In the genomic region with DNA sequence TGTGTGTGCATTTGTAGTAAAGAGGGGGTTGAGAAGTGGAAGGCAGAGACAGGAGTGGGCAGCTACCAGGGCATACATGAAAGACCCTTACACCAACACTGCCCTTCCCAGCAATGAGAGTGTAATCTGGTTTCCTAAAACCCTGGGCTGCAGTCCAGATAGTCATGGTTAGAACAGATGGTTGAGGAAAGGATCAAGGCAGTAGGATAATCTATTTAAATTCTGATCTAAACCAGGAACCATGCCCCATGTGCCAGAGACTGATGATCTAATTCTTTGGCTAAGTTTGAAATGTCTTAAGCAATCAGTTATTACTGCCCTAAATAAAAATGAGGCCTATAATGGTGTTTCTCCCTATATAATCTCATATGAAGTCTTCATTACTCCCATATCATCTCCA, we compare ENCODE assay signal across 1 cellular context.
TF ChIP-seq lines count a peak whose summit lies in the region.

No MANE protein-coding gene starts in this region.

TF ChIP-seq in SK-N-SH, 30 proteins besides CTCF, POLR2A, EP300 and RAD21 (continued from another document):
- TF ChIP-seq MAX (IDR thresholded peaks at IDR 0.05; ENCODE audit: low read depth) (no peak), NFIC (IDR thresholded peaks at IDR 0.05; ENCODE audit: borderline replicate concordance) (peak; percentile 75), TEAD4 (IDR thresholded peaks at IDR 0.05; ENCODE audit: borderline replicate concordance, insufficient read depth) (no peak), FOXM1 (IDR thresholded peaks at IDR 0.05; ENCODE audit: low read depth) (no peak), POLR2AphosphoS5 (IDR thresholded peaks at IDR 0.05; ENCODE audit: low read depth, low read length) (peak; percentile 77; the same call in 1 of the 2 replicates), EZH2phosphoT487 (IDR thresholded peaks at IDR 0.05; ENCODE audit: borderline replicate concordance, low read depth) (no peak), FOSL2 (IDR thresholded peaks at IDR 0.05; ENCODE audit: borderline replicate concordance, low read depth) (peak; percentile 25; the same call in 1 of the 2 replicates), GABPA (IDR thresholded peaks at IDR 0.05; ENCODE audit: low read depth) (no peak), CHD2 (IDR thresholded peaks at IDR 0.05; ENCODE audit: low read length, partially characterized antibody) (peak; percentile 8), SIN3A (IDR thresholded peaks at IDR 0.05; ENCODE audit: borderline replicate concordance, low read depth, low read length) (peak; percentile 66; the same call in 1 of the 2 replicates), ZBTB33 (IDR thresholded peaks at IDR 0.05; ENCODE audit: borderline replicate concordance, low read depth) (no peak), RXRA (IDR thresholded peaks at IDR 0.05; ENCODE audit: borderline replicate concordance, low read depth) (no peak), GATA2 (CRISPR knock-in tag; IDR thresholded peaks at IDR 0.05) (no peak), MEF2A (IDR thresholded peaks at IDR 0.05; ENCODE audit: borderline replicate concordance, low read depth) (no peak), ELF1 (IDR thresholded peaks at IDR 0.05) (no peak), TAF1 (IDR thresholded peaks at IDR 0.05; ENCODE audit: borderline replicate concordance, low read depth, low read length) (no peak), SMC3 (IDR thresholded peaks at IDR 0.05; ENCODE audit: low read depth, low read length) (no peak), JUND (IDR thresholded peaks at IDR 0.05) (peak; percentile 62)
- TF ChIP-seq, protein P1, sequence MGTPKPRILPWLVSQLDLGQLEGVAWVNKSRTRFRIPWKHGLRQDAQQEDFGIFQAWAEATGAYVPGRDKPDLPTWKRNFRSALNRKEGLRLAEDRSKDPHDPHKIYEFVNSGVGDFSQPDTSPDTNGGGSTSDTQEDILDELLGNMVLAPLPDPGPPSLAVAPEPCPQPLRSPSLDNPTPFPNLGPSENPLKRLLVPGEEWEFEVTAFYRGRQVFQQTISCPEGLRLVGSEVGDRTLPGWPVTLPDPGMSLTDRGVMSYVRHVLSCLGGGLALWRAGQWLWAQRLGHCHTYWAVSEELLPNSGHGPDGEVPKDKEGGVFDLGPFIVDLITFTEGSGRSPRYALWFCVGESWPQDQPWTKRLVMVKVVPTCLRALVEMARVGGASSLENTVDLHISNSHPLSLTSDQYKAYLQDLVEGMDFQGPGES (IDR thresholded peaks at IDR 0.05; ENCODE audit: low read depth, low read length): no peak
- TF ChIP-seq, protein P2, sequence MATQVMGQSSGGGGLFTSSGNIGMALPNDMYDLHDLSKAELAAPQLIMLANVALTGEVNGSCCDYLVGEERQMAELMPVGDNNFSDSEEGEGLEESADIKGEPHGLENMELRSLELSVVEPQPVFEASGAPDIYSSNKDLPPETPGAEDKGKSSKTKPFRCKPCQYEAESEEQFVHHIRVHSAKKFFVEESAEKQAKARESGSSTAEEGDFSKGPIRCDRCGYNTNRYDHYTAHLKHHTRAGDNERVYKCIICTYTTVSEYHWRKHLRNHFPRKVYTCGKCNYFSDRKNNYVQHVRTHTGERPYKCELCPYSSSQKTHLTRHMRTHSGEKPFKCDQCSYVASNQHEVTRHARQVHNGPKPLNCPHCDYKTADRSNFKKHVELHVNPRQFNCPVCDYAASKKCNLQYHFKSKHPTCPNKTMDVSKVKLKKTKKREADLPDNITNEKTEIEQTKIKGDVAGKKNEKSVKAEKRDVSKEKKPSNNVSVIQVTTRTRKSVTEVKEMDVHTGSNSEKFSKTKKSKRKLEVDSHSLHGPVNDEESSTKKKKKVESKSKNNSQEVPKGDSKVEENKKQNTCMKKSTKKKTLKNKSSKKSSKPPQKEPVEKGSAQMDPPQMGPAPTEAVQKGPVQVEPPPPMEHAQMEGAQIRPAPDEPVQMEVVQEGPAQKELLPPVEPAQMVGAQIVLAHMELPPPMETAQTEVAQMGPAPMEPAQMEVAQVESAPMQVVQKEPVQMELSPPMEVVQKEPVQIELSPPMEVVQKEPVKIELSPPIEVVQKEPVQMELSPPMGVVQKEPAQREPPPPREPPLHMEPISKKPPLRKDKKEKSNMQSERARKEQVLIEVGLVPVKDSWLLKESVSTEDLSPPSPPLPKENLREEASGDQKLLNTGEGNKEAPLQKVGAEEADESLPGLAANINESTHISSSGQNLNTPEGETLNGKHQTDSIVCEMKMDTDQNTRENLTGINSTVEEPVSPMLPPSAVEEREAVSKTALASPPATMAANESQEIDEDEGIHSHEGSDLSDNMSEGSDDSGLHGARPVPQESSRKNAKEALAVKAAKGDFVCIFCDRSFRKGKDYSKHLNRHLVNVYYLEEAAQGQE (IDR thresholded peaks at IDR 0.05; ENCODE audit: low read depth, low read length): no peak
- TF ChIP-seq, protein P3, sequence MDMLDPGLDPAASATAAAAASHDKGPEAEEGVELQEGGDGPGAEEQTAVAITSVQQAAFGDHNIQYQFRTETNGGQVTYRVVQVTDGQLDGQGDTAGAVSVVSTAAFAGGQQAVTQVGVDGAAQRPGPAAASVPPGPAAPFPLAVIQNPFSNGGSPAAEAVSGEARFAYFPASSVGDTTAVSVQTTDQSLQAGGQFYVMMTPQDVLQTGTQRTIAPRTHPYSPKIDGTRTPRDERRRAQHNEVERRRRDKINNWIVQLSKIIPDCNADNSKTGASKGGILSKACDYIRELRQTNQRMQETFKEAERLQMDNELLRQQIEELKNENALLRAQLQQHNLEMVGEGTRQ (IDR thresholded peaks at IDR 0.05; ENCODE audit: borderline replicate concordance, low read depth, low read length): no peak
